15 cellular contexts compared by ENCODE assay signal in genomic region chr1:24903955-24904730, GRCh38. TPM values are rescaled to one million over a fixed set of nuclear protein-coding genes. Genes with fewer than 3 reads are reported as not detected.
A peak's percentile ranks its signal among the peaks of the same experiment; 100 is the strongest.
DNase-seq lines count a peak whose midpoint lies in the region; ATAC-seq and TF ChIP-seq lines count a peak whose summit lies in the region.
"Had no signal": no experiment of that assay in that cellular context is flagged by ENCODE, and none has a peak within 500 bp of the region (broad histone marks: within the 10 kb centered on the region; RNA-seq: fewer than 3 reads in every experiment).

No MANE protein-coding gene starts in this region.

- no peak overlapping the region for H3K27ac ChIP-seq in neuronal stem cell (replicated peaks; ENCODE audit: low read length)
- H3K27ac ChIP-seq: 22Rv1 had no signal

- H2BK5ac ChIP-seq in neuronal stem cell (ENCODE audit: low read length), result peak overlapping the region; percentile 79

- ATAC-seq in activated naive CD8-positive, alpha-beta T cell treated with anti-CD3 and anti-CD28 coated beads, Interleukin-2, amount 10 ng/mL, durations not matched to agents 7 days and 5 days (ENCODE audit: low read depth), result no peak
- no peak for ATAC-seq in stimulated activated memory B cell treated with anti-CD40 and anti-IgM and Interleukin-4, amounts not matched to agents 10 μg/mL and 1 μg/mL and 100 μg/mL, for 72 hours
- ATAC-seq: K562 had no signal

- peak overlapping the region; percentile 81 for H3K18ac ChIP-seq in neuronal stem cell (ENCODE audit: low read length)

- peak overlapping the region; percentile 75 for H2BK12ac ChIP-seq in neuronal stem cell (ENCODE audit: low read length)

- H2AK5ac ChIP-seq in neuronal stem cell (ENCODE audit: low read depth, low read length), result peak overlapping the region; percentile 86

- H3K4me1 Mint-ChIP-seq in activated naive CD8-positive, alpha-beta T cell treated with anti-CD3 and anti-CD28 coated beads, Interleukin-2, amount 10 ng/mL, durations not matched to agents 7 days and 5 days, result peaks cover 11% of the 10 kb centered on the region
- peaks cover 60% of the 10 kb centered on the region for H3K4me1 Mint-ChIP-seq in stimulated activated memory B cell treated with anti-CD40 and anti-IgM and Interleukin-4, amounts not matched to agents 10 μg/mL and 1 μg/mL and 100 μg/mL, for 72 hours
- H3K4me1 Mint-ChIP-seq: endodermal cell had no signal

- H2BK120ac ChIP-seq in neuronal stem cell (ENCODE audit: low read depth, low read length), result peak overlapping the region; percentile 41

- no peaks in the 10 kb centered on the region for H3K9me3 Mint-ChIP-seq in activated naive CD8-positive, alpha-beta T cell treated with anti-CD3 and anti-CD28 coated beads, Interleukin-2, amount 10 ng/mL, durations not matched to agents 7 days and 5 days
- no peaks in the 10 kb centered on the region for H3K9me3 Mint-ChIP-seq in stimulated activated memory B cell treated with anti-CD40 and anti-IgM and Interleukin-4, amounts not matched to agents 10 μg/mL and 1 μg/mL and 100 μg/mL, for 72 hours
- H3K9me3 Mint-ChIP-seq: activated T-helper 2 cell treated with anti-CD3 and anti-CD28 coated beads, Interferon-gamma antibody, Interleukin-2, Interleukin-4, amounts not matched to agents 10 μg/mL and 5 μg/mL and 100 μg/mL, durations not matched to agents 14 hours and 24 hours and 36 hours; CD4-positive, CD25-positive, alpha-beta regulatory T cell; endodermal cell had no signal

- no peak overlapping the region for H3K23ac ChIP-seq in neuronal stem cell (ENCODE audit: low read depth, low read length, poor library complexity)

- peak overlapping the region; percentile 66 for H2AFZ ChIP-seq in neuronal stem cell (ENCODE audit: low read length)

- DNase-seq in activated CD4-positive, CD25-positive, alpha-beta regulatory T cell treated with anti-CD3 and anti-CD28 coated beads, Interleukin-2, amount 50 U/mL, for 72 hours, result peak; percentile 28
- DNase-seq in activated CD4-positive, CD25-positive, alpha-beta regulatory T cell (lab: John Stamatoyannopoulos, UW), result no peak
- DNase-seq in GM13977 (ENCODE audit: low spot score), result peak; percentile 29
- peak; percentile 28 for DNase-seq in activated naive CD8-positive, alpha-beta T cell treated with anti-CD3 and anti-CD28 coated beads, Interleukin-2, amount 10 ng/mL, durations not matched to agents 7 days and 5 days
- no peak for DNase-seq in neuronal stem cell (ENCODE audit: low spot score)
- DNase-seq in KBM-7, result no peak
- DNase-seq in NCI-H1694 treated with DMSO at 0.1 percent for 48 hours (lab: John Stamatoyannopoulos, UW), result no peak
- DNase-seq: endodermal cell; NCI-H526; stimulated activated naive CD4-positive, alpha-beta T cell treated with Interleukin-2 at 50 U/mL for 16 hours had no signal

- H4K91ac ChIP-seq in neuronal stem cell (ENCODE audit: low read depth, low read length, poor library complexity), result no peak overlapping the region

- peaks cover 3% of the 10 kb centered on the region for H3K79me1 ChIP-seq in neuronal stem cell (ENCODE audit: low read depth, low read length)

- no peaks in the 10 kb centered on the region for H3K9me3 ChIP-seq in neuronal stem cell (replicated peaks in 1 of 2; ENCODE audit: control insufficient read depth in 2 of 2, insufficient read depth in 1 of 2, low read depth in 1 of 2, low read length in 2 of 2)

- no peak overlapping the region for H3K14ac ChIP-seq in neuronal stem cell (ENCODE audit: low read length)

- H3K36me3 Mint-ChIP-seq in activated naive CD8-positive, alpha-beta T cell treated with anti-CD3 and anti-CD28 coated beads, Interleukin-2, amount 10 ng/mL, durations not matched to agents 7 days and 5 days, result peaks cover 27% of the 10 kb centered on the region
- peaks cover 62% of the 10 kb centered on the region for H3K36me3 Mint-ChIP-seq in stimulated activated memory B cell treated with anti-CD40 and anti-IgM and Interleukin-4, amounts not matched to agents 10 μg/mL and 1 μg/mL and 100 μg/mL, for 72 hours

- H3K4me3 ChIP-seq in neuronal stem cell (ENCODE audit: low read length in 2 of 2), result no peak overlapping the region
- H3K4me3 ChIP-seq: K562 had no signal

- no peak overlapping the region for H3K4me3 Mint-ChIP-seq in activated naive CD8-positive, alpha-beta T cell treated with anti-CD3 and anti-CD28 coated beads, Interleukin-2, amount 10 ng/mL, durations not matched to agents 7 days and 5 days
- H3K4me3 Mint-ChIP-seq in stimulated activated memory B cell treated with anti-CD40 and anti-IgM and Interleukin-4, amounts not matched to agents 10 μg/mL and 1 μg/mL and 100 μg/mL, for 72 hours, result no peak overlapping the region
- H3K4me3 Mint-ChIP-seq: CD4-positive, CD25-positive, alpha-beta regulatory T cell; endodermal cell had no signal

- H4K8ac ChIP-seq in neuronal stem cell (ENCODE audit: low read depth, low read length), result no peak overlapping the region

- no peak overlapping the region for H3K27ac Mint-ChIP-seq in activated naive CD8-positive, alpha-beta T cell treated with anti-CD3 and anti-CD28 coated beads, Interleukin-2, amount 10 ng/mL, durations not matched to agents 7 days and 5 days
- no peak overlapping the region for H3K27ac Mint-ChIP-seq in stimulated activated memory B cell treated with anti-CD40 and anti-IgM and Interleukin-4, amounts not matched to agents 10 μg/mL and 1 μg/mL and 100 μg/mL, for 72 hours
- H3K27ac Mint-ChIP-seq: activated T-helper 2 cell treated with anti-CD3 and anti-CD28 coated beads, Interferon-gamma antibody, Interleukin-2, Interleukin-4, amounts not matched to agents 10 μg/mL and 5 μg/mL and 100 μg/mL, durations not matched to agents 14 hours and 24 hours and 36 hours; CD4-positive, CD25-positive, alpha-beta regulatory T cell; endodermal cell had no signal

- in situ Hi-C loops in GM13977 (cut with MboI; ENCODE audit: low pct_unique_long_range_greater_than_20kb, low sequenced_read_pairs, unreplicated experiment), result no loop called here
- in situ Hi-C loops in KBM-7 (cut with MboI; ENCODE audit: low pct_unique_long_range_greater_than_20kb, low sequenced_read_pairs), result no loop called here

- peak overlapping the region; percentile 61 for H3K4ac ChIP-seq in neuronal stem cell (ENCODE audit: low read length)

- H2BK15ac ChIP-seq in neuronal stem cell (ENCODE audit: low read length), result peak overlapping the region; percentile 92

- H3K36me3 ChIP-seq in neuronal stem cell (replicated peaks in 1 of 2; ENCODE audit: control insufficient read depth in 2 of 2, insufficient read depth in 2 of 2, low read length in 2 of 2), result no peaks in the 10 kb centered on the region

- WGBS in neuronal stem cell (ENCODE audit: extremely low coverage in 2 of 2, insufficient read length in 2 of 2, insufficient replicate concordance in 1 of 2), 2 donors, result no CpG with 5 or more reads among the region's 25 CpGs

- TF ChIP-seq CTCF in GM13977 (IDR thresholded peaks at IDR 0.05; ENCODE audit: extremely low read depth, insufficient read depth, missing control alignments), result no peak

- H3K4me1 ChIP-seq in neuronal stem cell (ENCODE audit: control insufficient read depth in 2 of 2, insufficient read depth in 1 of 2, low read depth in 1 of 2, low read length in 2 of 2), result peaks cover 0 to 3% of the 10 kb centered on the region in 2 donors

- POLR2A ChIA-PET in activated naive CD8-positive, alpha-beta T cell treated with anti-CD3 and anti-CD28 coated beads, Interleukin-2, amount 10 ng/mL, durations not matched to agents 7 days and 5 days (lab: Charles Lee), result interaction anchor here (0.6 kb wide), 1 partner anchor 18 kb away, joined by 5 read pairs; no protein-coding TSS in a partner anchor

- H3K9ac ChIP-seq in neuronal stem cell (ENCODE audit: low read depth, low read length, poor library complexity), result no peak overlapping the region

- H3K27me3 ChIP-seq in neuronal stem cell (ENCODE audit: control insufficient read depth in 3 of 3, insufficient read depth in 3 of 3, low read depth in 1 of 3, low read length in 3 of 3), result peaks cover 0 to 33% (median 0%) of the 10 kb centered on the region in 3 experiments

- no peaks in the 10 kb centered on the region for H3K27me3 Mint-ChIP-seq in activated naive CD8-positive, alpha-beta T cell treated with anti-CD3 and anti-CD28 coated beads, Interleukin-2, amount 10 ng/mL, durations not matched to agents 7 days and 5 days
- H3K27me3 Mint-ChIP-seq in stimulated activated memory B cell treated with anti-CD40 and anti-IgM and Interleukin-4, amounts not matched to agents 10 μg/mL and 1 μg/mL and 100 μg/mL, for 72 hours, result no peaks in the 10 kb centered on the region

- no peak overlapping the region for H3K4me2 ChIP-seq in neuronal stem cell (ENCODE audit: insufficient read depth, low read length, poor library complexity, severe bottlenecking)

RNA-seq across cellular contexts. Expression of gene RUNX3, which starts 25.9 kb away (rescaled TPM):
- total RNA-seq in activated naive CD8-positive, alpha-beta T cell treated with anti-CD3 and anti-CD28 coated beads, Interleukin-2, amount 10 ng/mL, durations not matched to agents 7 days and 5 days, result 100 to 1,000 TPM; 172 TPM
- polyA plus RNA-seq in neuronal stem cell (2013, experiment 1 of 2), result 0.15 TPM
- 0.25 TPM for polyA plus RNA-seq in neuronal stem cell (2013, experiment 2 of 2)

Comparison
In these comparisons a context has a peak if more than half of its experiments do, and no peak if none do; other contexts are left out.
1. DNase-seq: peak in activated CD4-positive, CD25-positive, alpha-beta regulatory T cell treated with anti-CD3 and anti-CD28 coated beads, Interleukin-2, amount 50 U/mL, for 72 hours (single experiment), GM13977 (single experiment) and activated naive CD8-positive, alpha-beta T cell treated with anti-CD3 and anti-CD28 coated beads, Interleukin-2, amount 10 ng/mL, durations not matched to agents 7 days and 5 days (single experiment); none in activated CD4-positive, CD25-positive, alpha-beta regulatory T cell (0 of 4), neuronal stem cell (single experiment), KBM-7 (single experiment) and NCI-H1694 treated with DMSO at 0.1 percent for 48 hours (single experiment).